ENCODE assay signal across 8 cellular contexts in the genomic region with DNA sequence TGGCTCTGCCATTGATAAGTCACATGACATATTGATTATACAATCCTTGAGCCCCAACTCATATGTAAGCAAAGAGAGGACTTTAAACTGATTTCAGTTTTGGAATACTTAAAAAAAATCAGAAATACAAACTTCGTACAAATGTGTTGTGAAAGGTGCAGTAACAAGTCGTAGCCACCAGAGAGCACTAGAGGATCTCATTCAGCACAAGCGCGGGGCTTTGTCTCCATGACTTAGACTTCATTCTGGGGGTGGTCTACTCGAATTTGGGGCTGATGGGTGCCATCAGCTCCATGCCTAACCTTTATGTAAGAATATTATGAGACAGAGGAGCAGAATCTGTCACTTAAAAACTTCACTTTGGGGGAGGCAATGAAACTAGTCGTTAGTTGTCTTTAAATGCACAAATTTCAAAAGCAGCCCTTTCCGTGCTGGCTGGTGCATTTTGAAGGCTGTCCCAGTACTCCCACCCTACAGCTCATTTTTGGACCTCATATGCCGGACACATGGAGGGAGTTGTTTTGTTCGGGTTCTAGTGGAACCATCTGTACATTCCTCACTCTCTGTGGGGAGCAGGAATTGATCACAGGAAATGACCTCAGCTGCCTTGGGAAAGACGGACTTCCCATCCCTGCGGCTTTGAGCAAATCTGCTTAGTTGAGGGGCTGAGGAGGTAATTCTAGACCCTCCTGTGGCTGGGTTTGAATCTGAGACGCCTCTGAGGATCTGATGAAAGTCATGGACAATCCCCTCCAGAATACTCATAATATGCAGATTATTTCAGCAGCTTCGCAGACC. TPM values are rescaled to one million over a fixed set of nuclear protein-coding genes. Genes with fewer than 3 reads are reported as not detected.
DNase-seq lines count a peak whose midpoint lies in the region; ATAC-seq and TF ChIP-seq lines count a peak whose summit lies in the region.

No MANE protein-coding gene starts in this region.

- TF ChIP-seq CTCF in C4-2B (conservative IDR thresholded peaks at IDR 0.05) (peak; percentile 85), H9 (conservative IDR thresholded peaks at IDR 0.05) (peak; percentile 95), endothelial cell (IDR thresholded peaks at IDR 0.05; ENCODE audit: unreplicated experiment) (peak; percentile 88), mucosa of descending colon (IDR thresholded peaks at IDR 0.05) (peak; percentile 64), testis (IDR thresholded peaks at IDR 0.05) (peak; percentile 87 to 92 (median 90))

- H4K5ac ChIP-seq in H9 (ENCODE audit: insufficient read length, low read depth, low read length): no peak overlapping the region

- H4K20me1 ChIP-seq in H9 (ENCODE audit: control insufficient read depth, insufficient read depth, insufficient read length): no peaks in the 10 kb centered on the region

- H3K27me3 ChIP-seq in H9 (ENCODE audit: insufficient read depth, low read length) (no peaks in the 10 kb centered on the region), testis (no peaks in the 10 kb centered on the region)

- H3K4me3 Mint-ChIP-seq in H9 (no peak overlapping the region), endothelial cell (ENCODE audit: unreplicated experiment) (peak overlapping the region; percentile 18)

- H3K79me1 ChIP-seq in H9 (ENCODE audit: insufficient read depth, low read depth, low read length, poor library complexity, severe bottlenecking): no peaks in the 10 kb centered on the region

- intact Hi-C loops in mucosa of descending colon (cut with DNase I, micrococcal nuclease): loop anchor here (1.0 to 5.0 kb wide), 2 partner anchors 360 to 363 kb away; no protein-coding TSS in a partner anchor
- intact Hi-C loops in testis (cut with DNase I; ENCODE audit: low total_unique reads): loop anchor here (10.0 kb wide), 1 partner anchor 94 kb away; no protein-coding TSS in a partner anchor

- H3K9me3 ChIP-seq in H9 (ENCODE audit: control insufficient read depth, low read depth, low read length): no peaks in the 10 kb centered on the region
- H3K9me3 ChIP-seq in mucosa of descending colon: no peaks in the 10 kb centered on the region
- no peaks in the 10 kb centered on the region for H3K9me3 ChIP-seq in testis

- TF ChIP-seq POLR2A in testis (IDR thresholded peaks at IDR 0.05): no peak

- H3K27ac Mint-ChIP-seq in H9 (peak overlapping the region in 2 of 3 experiments; percentile 34 to 46; a peak in 3 of 7 replicates), endothelial cell (ENCODE audit: unreplicated experiment) (peak overlapping the region; percentile 33)

- no peak overlapping the region for H3K27ac ChIP-seq in C4-2B
- H3K27ac ChIP-seq in H9 (ENCODE audit: insufficient read length, low read depth, low read length): no peak overlapping the region
- no peak overlapping the region for H3K27ac ChIP-seq in testis

- no peak overlapping the region for H4K91ac ChIP-seq in H9 (ENCODE audit: insufficient read length, low read depth, low read length)

- H3K23me2 ChIP-seq in H9 (ENCODE audit: insufficient read length, low read depth, low read length, poor library complexity, severe bottlenecking): no peaks in the 10 kb centered on the region

- H3K9me3 Mint-ChIP-seq in H9: no peaks in the 10 kb centered on the region
- no peaks in the 10 kb centered on the region for H3K9me3 Mint-ChIP-seq in endothelial cell (ENCODE audit: unreplicated experiment)

- H3K56ac ChIP-seq in H9 (ENCODE audit: insufficient read length, low read depth, low read length): no peak overlapping the region

- no peak overlapping the region for H3K4me3 ChIP-seq in mucosa of descending colon
- peak overlapping the region in 1 of 2 donors; percentile 29 for H3K4me3 ChIP-seq in testis

- peaks cover 4% of the 10 kb centered on the region for H3K27me3 Mint-ChIP-seq in H9 (ENCODE audit: low read depth)
- H3K27me3 Mint-ChIP-seq in endothelial cell (ENCODE audit: unreplicated experiment): peaks cover 3% of the 10 kb centered on the region

- H3K4ac ChIP-seq in H9 (ENCODE audit: low read depth, low read length): no peak overlapping the region

- H3K4me1 Mint-ChIP-seq in H9 (peaks cover 17 to 29% of the 10 kb centered on the region in 2 experiments), endothelial cell (ENCODE audit: unreplicated experiment) (peaks cover 7% of the 10 kb centered on the region)

- no peak overlapping the region for H3T11ph ChIP-seq in H9 (ENCODE audit: low read length)

- H2BK15ac ChIP-seq in H9 (ENCODE audit: low read depth, low read length): no peak overlapping the region

- H3K14ac ChIP-seq in H9 (ENCODE audit: insufficient read depth, low read length): no peak overlapping the region

- H2BK120ac ChIP-seq in H9 (ENCODE audit: low read depth, low read length, poor library complexity, severe bottlenecking): no peak overlapping the region

- peak; percentile 55 for DNase-seq in H9
- DNase-seq in NCI-H510A treated with DMSO at 0.1 percent for 48 hours (lab: John Stamatoyannopoulos, UW): peak; percentile 64
- peak; percentile 25 to 26 for DNase-seq in activated CD4-positive, alpha-beta T cell treated with anti-CD3 and anti-CD28 coated beads, Interleukin-2, amount 50 U/mL, for 4 hours
- DNase-seq in endothelial cell (ENCODE audit: low spot score): peak; percentile 48
- peak in 1 of 3 donors; percentile 50 for DNase-seq in mucosa of descending colon
- peak; percentile 79 for DNase-seq in testis

- H2BK20ac ChIP-seq in H9 (ENCODE audit: low read depth, low read length, poor library complexity, severe bottlenecking): no peak overlapping the region

- ATAC-seq in mucosa of descending colon (peak; percentile 69), HG02610 (IDR thresholded peaks at IDR 0.05; ENCODE audit: unreplicated experiment) (no peak)

- no peak overlapping the region for H2AFZ ChIP-seq in H9 (ENCODE audit: low read length)

- H2BK12ac ChIP-seq in H9 (ENCODE audit: insufficient read length, low read depth, low read length): no peak overlapping the region

- H3K36me3 Mint-ChIP-seq in H9 (ENCODE audit: insufficient read depth in 1 of 3, low read depth in 3 of 3) (no peaks in the 10 kb centered on the region; a peak in 1 of 7 replicates), endothelial cell (ENCODE audit: low read depth, unreplicated experiment) (no peaks in the 10 kb centered on the region)

- H3K4me2 ChIP-seq in H9 (ENCODE audit: insufficient read depth, insufficient read length, low read length): no peak overlapping the region

- no peaks in the 10 kb centered on the region for H3K79me2 ChIP-seq in H9 (ENCODE audit: insufficient read depth, low read length)

- WGBS in H9 (ENCODE audit: extremely low coverage, insufficient read length, low lambda C conversion rate): no CpG with 5 or more reads among the region's 13 CpGs
- WGBS in testis, 2 donors: 5 to 11% methylated on average over 13 of the region's 13 CpGs

- no peak overlapping the region for H2AK5ac ChIP-seq in H9 (ENCODE audit: insufficient read length, low read length)

- H4K8ac ChIP-seq in H9 (replicated peaks; ENCODE audit: insufficient read length, low read depth, low read length): no peak overlapping the region

- H3K23ac ChIP-seq in H9 (ENCODE audit: insufficient read length, low read depth, low read length): no peak overlapping the region

- no peak overlapping the region for H2BK5ac ChIP-seq in H9 (ENCODE audit: insufficient read length, low read length)

- H3K18ac ChIP-seq in H9 (ENCODE audit: insufficient read length, low read depth, low read length): no peak overlapping the region

- H3K4me1 ChIP-seq in H9 (ENCODE audit: insufficient read depth, low read length): peaks cover 4% of the 10 kb centered on the region; the same call in 1 of the 2 replicates
- H3K4me1 ChIP-seq in mucosa of descending colon (ENCODE audit: low read depth): no peaks in the 10 kb centered on the region
- H3K4me1 ChIP-seq in testis: peaks cover 12% of the 10 kb centered on the region

- H3K36me3 ChIP-seq in mucosa of descending colon (ENCODE audit: low read depth) (no peaks in the 10 kb centered on the region), testis (ENCODE audit: low read depth, missing control alignments) (no peaks in the 10 kb centered on the region)

- H3K9ac ChIP-seq in H9 (ENCODE audit: extremely low read depth, insufficient read length, low read length): no peak overlapping the region

RNA-seq across cellular contexts. Expression of gene MASP1, which starts 27.5 kb away (rescaled TPM):
- total RNA-seq in H9 (2021) (1.0 and 1.1 TPM in 2 replicates), endothelial cell (ENCODE audit: unreplicated experiment) (0.56 TPM), mucosa of descending colon (10 to 100 TPM in 1 of 3 donors, 1 to 10 TPM in 2; 4.5 to 70.1 (median 9.7) TPM), testis (1 to 10 TPM in 1 of 2 donors, under 1 TPM in 1; 0.55 to 2.8 TPM)
- 3.6 TPM for polyA plus RNA-seq in testis (ENCODE audit: insufficient read depth, low read depth, low replicate concordance)

RNA-seq across cellular contexts. Expression of gene RTP4, which starts 49.2 kb away (rescaled TPM):
- not detected in 2 replicates for total RNA-seq in H9 (2021)
- not detected for total RNA-seq in endothelial cell (ENCODE audit: unreplicated experiment)
- total RNA-seq in mucosa of descending colon: 1 to 10 TPM; 6.4 to 8.5 (median 7.9) TPM
- total RNA-seq in testis: 1 to 10 TPM; 1.4 to 2.0 TPM
- 3.1 TPM for polyA plus RNA-seq in testis (ENCODE audit: insufficient read depth, low read depth, low replicate concordance)
